ENCODE assay signal across 18 cellular contexts in the genomic region with DNA sequence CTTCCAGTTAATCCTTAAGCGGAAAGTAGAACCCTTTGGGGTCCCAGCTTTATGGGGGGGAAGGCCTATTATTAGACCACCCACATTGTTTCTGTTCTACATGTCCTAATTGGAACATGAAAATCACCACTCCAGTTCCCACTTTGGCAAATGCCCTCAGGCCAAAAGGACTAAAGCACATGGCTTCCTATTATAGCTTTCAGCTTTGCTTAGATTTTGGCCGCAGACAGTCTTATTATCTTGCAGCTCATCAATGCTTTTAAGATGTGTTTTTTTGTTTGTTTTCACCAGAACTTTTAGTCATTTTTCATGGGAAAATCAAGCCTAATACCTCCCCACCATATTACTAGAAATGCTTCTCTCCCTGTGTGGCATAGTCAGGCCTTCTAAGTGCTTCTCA.
"Had no signal": no experiment of that assay in that cellular context is flagged by ENCODE, and none has a peak within 500 bp of the region (broad histone marks: within the 10 kb centered on the region; RNA-seq: fewer than 3 reads in every experiment).

No MANE protein-coding gene starts in this region.

- H3K9me3 ChIP-seq: lower lobe of right lung, pancreas, prostate gland, tibial nerve, uterus had no signal

- H3K4me1 ChIP-seq: lower lobe of right lung, pancreas, prostate gland, suprapubic skin, tibial nerve, uterus had no signal

- H3K4me3 ChIP-seq: lower lobe of right lung, pancreas, prostate gland, skin epidermis, suprapubic skin, tibial nerve, uterus had no signal

- H3K27ac ChIP-seq: lower lobe of right lung, pancreas, prostate gland, skin epidermis, suprapubic skin, tibial nerve, uterus had no signal

- H3K36me3 ChIP-seq: lower lobe of right lung, pancreas, prostate gland, suprapubic skin, tibial nerve, uterus had no signal

- DNase-seq: kidney glomerular epithelial cell; left cardiac atrium; lower lobe of right lung; mammary epithelial cell; mesenchymal stem cell; naive thymus-derived CD8-positive, alpha-beta T cell; nucleus accumbens; pancreas; posterior cingulate gyrus; retina; right cardiac atrium; stimulated activated CD4-positive, alpha-beta T cell treated with anti-CD3 and anti-CD28 coated beads, Interleukin-4, amount 100 ng/mL, for 24 hours; stimulated activated naive CD4-positive, alpha-beta T cell; uterus had no signal

- H3K27me3 ChIP-seq: pancreas, suprapubic skin, tibial nerve, uterus had no signal
